8 cellular contexts compared by ENCODE assay signal in the genomic region with DNA sequence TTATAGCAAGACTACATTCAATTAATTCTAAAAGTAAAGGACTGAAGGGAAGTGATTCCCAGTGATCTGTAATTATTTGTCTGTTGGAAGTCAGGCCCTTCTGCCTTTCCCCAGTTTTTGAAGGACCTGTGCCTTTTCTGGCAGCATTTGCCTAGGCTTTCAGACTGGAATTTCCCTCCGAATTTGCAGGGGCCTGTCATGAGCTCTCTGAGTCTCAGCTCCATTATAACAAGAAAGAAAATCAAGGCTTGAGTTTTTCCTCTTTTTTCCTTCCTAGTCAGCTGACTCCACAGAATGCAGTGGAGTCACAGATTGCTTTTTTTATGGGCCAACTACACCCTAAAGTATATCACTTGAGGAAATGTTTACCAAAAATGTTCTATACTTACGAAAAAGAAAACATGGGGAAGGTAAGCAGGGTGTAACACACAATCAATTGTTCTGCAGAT. TPM values are rescaled to one million over a fixed set of nuclear protein-coding genes. Genes with fewer than 3 reads are reported as not detected.
DNase-seq lines count a peak whose midpoint lies in the region; TF ChIP-seq lines count a peak whose summit lies in the region.

No MANE protein-coding gene starts in this region.

- intact Hi-C loops in MCF 10A (cut with micrococcal nuclease): loop anchor here (2.0 to 5.0 kb wide), 3 partner anchors 344 to 484 kb away; no protein-coding TSS in a partner anchor

- peak overlapping the region; percentile 58 for H3K4me3 ChIP-seq in AG04450 (ENCODE audit: low read depth, low read length)

- H3K4me3 Mint-ChIP-seq in IgD-negative memory B cell (peak overlapping the region in 3 of 4 donors; percentile 81 to 88 (median 84)), MCF 10A (ENCODE audit: unreplicated experiment) (peak overlapping the region; percentile 77), mesothelial cell of epicardium (peak overlapping the region; percentile 71)

- H3K27me3 ChIP-seq in AG04450 (ENCODE audit: control insufficient read depth, insufficient read depth, low read length): peaks cover 53% of the 10 kb centered on the region

- H3K27ac ChIP-seq in AG04450 (ENCODE audit: low read depth, low read length): no peak overlapping the region

- peaks cover 0 to 9% (median 0%) of the 10 kb centered on the region in 3 donors for H3K4me1 Mint-ChIP-seq in IgD-negative memory B cell
- peaks cover 9% of the 10 kb centered on the region for H3K4me1 Mint-ChIP-seq in MCF 10A (ENCODE audit: insufficient read depth, unreplicated experiment)
- H3K4me1 Mint-ChIP-seq in mesothelial cell of epicardium: peaks cover 4% of the 10 kb centered on the region

- H3K36me3 Mint-ChIP-seq in IgD-negative memory B cell: peaks cover 1% of the 10 kb centered on the region
- no peaks in the 10 kb centered on the region for H3K36me3 Mint-ChIP-seq in MCF 10A (ENCODE audit: insufficient read depth, unreplicated experiment)
- H3K36me3 Mint-ChIP-seq in mesothelial cell of epicardium: no peaks in the 10 kb centered on the region

- POLR2A ChIA-PET in AG04450 (lab: Yijun Ruan, JAX) (no interaction called here), MCF 10A (lab: Yijun Ruan, JAX) (interaction anchor here (0.6 to 1.6 kb wide), 5 partner anchors 9 to 197 kb away, joined by 3 to 4 read pairs (median 4); no protein-coding TSS in a partner anchor)

- CTCF ChIA-PET in AG04450 (lab: Charles Lee): interaction anchor here (0.9 kb wide), 2 partner anchors 279 to 344 kb away, joined by 3 to 4 read pairs; no protein-coding TSS in a partner anchor
- CTCF ChIA-PET in MCF 10A (lab: Yijun Ruan, JAX): interaction anchor here (0.5 to 1.6 kb wide), 13 partner anchors 9 to 1057 kb away, joined by 3 to 8 read pairs (median 3); no protein-coding TSS in a partner anchor

- DNase-seq in AG04450 (ENCODE audit: low read depth, low spot score): no peak
- DNase-seq in MCF 10A (ENCODE audit: unreplicated experiment): peak; percentile 45
- DNase-seq in mesothelial cell of epicardium (ENCODE audit: low spot score in 2 of 2, unreplicated experiment in 2 of 2): no peak
- no peak for DNase-seq in NCI-H510A (lab: John Stamatoyannopoulos, UW)
- no peak for DNase-seq in OCI-M2 (lab: John Stamatoyannopoulos, UW; ENCODE audit: unreplicated experiment)
- DNase-seq in foreskin melanocyte: no peak
- no peak for DNase-seq in medulla oblongata (ENCODE audit: extremely low spot score)

- H3K27me3 Mint-ChIP-seq in IgD-negative memory B cell (peaks cover 34% of the 10 kb centered on the region), MCF 10A (ENCODE audit: insufficient read depth, unreplicated experiment) (no peaks in the 10 kb centered on the region), mesothelial cell of epicardium (ENCODE audit: low read depth) (peaks cover 36% of the 10 kb centered on the region)

- no TSS peak for BruUV-seq in MCF 10A (replicated peaks; lab: Mats Ljungman, UMichigan)

- H3K27ac Mint-ChIP-seq in IgD-negative memory B cell: no peak overlapping the region
- peak overlapping the region; percentile 24 for H3K27ac Mint-ChIP-seq in MCF 10A (ENCODE audit: low read depth, unreplicated experiment)
- no peak overlapping the region for H3K27ac Mint-ChIP-seq in mesothelial cell of epicardium

- H3K9me3 ChIP-seq in AG04450 (ENCODE audit: control insufficient read depth, insufficient read depth, low read length): no peaks in the 10 kb centered on the region; the same call in 1 of the 2 replicates

- TF ChIP-seq CTCF in AG04450 (IDR thresholded peaks at IDR 0.05; ENCODE audit: low read depth, low read length) (no peak), MCF 10A (IDR thresholded peaks at IDR 0.05; ENCODE audit: unreplicated experiment) (no peak), mesothelial cell of epicardium (IDR thresholded peaks at IDR 0.05; ENCODE audit: unreplicated experiment) (no peak)

- H3K9me3 Mint-ChIP-seq in IgD-negative memory B cell (no peaks in the 10 kb centered on the region), MCF 10A (ENCODE audit: unreplicated experiment) (no peaks in the 10 kb centered on the region), mesothelial cell of epicardium (no peaks in the 10 kb centered on the region)

RNA-seq across cellular contexts. Expression of a gene that starts 1.1 kb away (rescaled TPM):
- 0.02 TPM in 1 of 2 replicates, not detected in the other for polyA plus RNA-seq in AG04450 (2011; rRNA removed)
- 0.09 TPM in 1 of 2 replicates, not detected in the other for polyA minus RNA-seq in AG04450 (2011; rRNA and poly(A)+ RNA removed)
- 0.09 TPM for polyA plus RNA-seq in IgD-negative memory B cell
- total RNA-seq in MCF 10A (2022): 0.09 TPM in 1 of 2 replicates, not detected in the other
- total RNA-seq in mesothelial cell of epicardium: 0.25 to 1.2 TPM (median 0.38 TPM) in 3 replicates
